1 cellular context compared by ENCODE assay signal in the genomic region with DNA sequence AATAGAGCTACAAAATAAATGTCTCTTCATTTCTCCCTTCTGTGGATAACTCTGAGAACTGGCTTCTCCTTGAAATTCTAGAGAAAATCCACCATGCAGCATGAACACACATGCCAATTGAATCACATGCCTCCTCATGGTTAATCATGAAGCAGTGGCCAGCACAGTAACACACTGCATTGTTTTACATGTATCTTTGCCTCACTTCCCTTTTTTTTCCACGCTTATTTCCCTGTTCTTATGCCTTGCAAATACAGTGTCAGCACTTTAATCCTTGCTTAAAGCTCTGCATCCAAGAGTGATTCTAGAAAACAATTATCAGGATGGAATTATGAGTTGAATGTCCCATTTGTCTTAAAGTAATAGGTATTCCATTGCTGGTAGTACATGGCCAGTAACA.
A peak's percentile ranks its signal among the peaks of the same experiment; 100 is the strongest.
TF ChIP-seq lines count a peak whose summit lies in the region.

No MANE protein-coding gene starts in this region.

TF ChIP-seq in K562, 482 proteins besides CTCF, POLR2A, EP300 and RAD21:
- TF ChIP-seq U2AF2 (optimal IDR thresholded peaks at IDR 0.05; ENCODE audit: low read depth, low read length) = no peak
- peak; percentile 79 for TF ChIP-seq SPI1 (IDR thresholded peaks at IDR 0.05; ENCODE audit: borderline replicate concordance, low read depth, low read length)
- TF ChIP-seq HMG20B (CRISPR knock-in tag; IDR thresholded peaks at IDR 0.05) = no peak
- no peak for TF ChIP-seq NEUROD1 (IDR thresholded peaks at IDR 0.05; ENCODE audit: borderline replicate concordance, low read depth, low read length, partially characterized antibody)
- TF ChIP-seq ZNF175 (CRISPR knock-in tag; IDR thresholded peaks at IDR 0.05; ENCODE audit: low read depth) = no peak
